ENCODE assay signal across 14 cellular contexts in genomic region chr2:191352536-191352935, GRCh38.
A peak's percentile ranks its signal among the peaks of the same experiment; 100 is the strongest.
DNase-seq lines count a peak whose midpoint lies in the region; ATAC-seq and TF ChIP-seq lines count a peak whose summit lies in the region.
"Had no signal": no experiment of that assay in that cellular context is flagged by ENCODE, and none has a peak within 500 bp of the region (broad histone marks: within the 10 kb centered on the region; RNA-seq: fewer than 3 reads in every experiment).

No MANE protein-coding gene starts in this region.

- no peaks in the 10 kb centered on the region for H3K27me3 ChIP-seq in osteoblast (ENCODE audit: insufficient read depth, low read length)
- H3K27me3 ChIP-seq: colonic mucosa, testis had no signal

- peaks cover 38% of the 10 kb centered on the region for H3K36me3 ChIP-seq in osteoblast (ENCODE audit: insufficient read depth, low read length)

- peaks cover 44% of the 10 kb centered on the region for H3K79me2 ChIP-seq in osteoblast (ENCODE audit: insufficient read depth, low read length)

- H3K27ac ChIP-seq in osteoblast (ENCODE audit: low read depth, low read length) = peak overlapping the region; percentile 71
- H3K27ac ChIP-seq: colonic mucosa, testis had no signal

- H2AFZ ChIP-seq in osteoblast (ENCODE audit: low read length) = no peak overlapping the region

- no peaks in the 10 kb centered on the region for H3K9me3 ChIP-seq in osteoblast (ENCODE audit: low read depth, low read length)
- H3K9me3 ChIP-seq: colonic mucosa, testis had no signal

- ATAC-seq in HG03442 (IDR thresholded peaks at IDR 0.05; ENCODE audit: unreplicated experiment) = no peak
- no peak for ATAC-seq in HG02763 (IDR thresholded peaks at IDR 0.05; ENCODE audit: unreplicated experiment)
- ATAC-seq: Panc1 had no signal

- no peak for TF ChIP-seq CTCF in epithelial cell of esophagus (IDR thresholded peaks at IDR 0.05; ENCODE audit: insufficient read depth, low read depth, low read length, missing control alignments)
- TF ChIP-seq CTCF in osteoblast (IDR thresholded peaks at IDR 0.05; ENCODE audit: extremely low read depth, low read depth, low read length) = no peak

- DNase-seq in ELR (ENCODE audit: low read depth) (peak; percentile 85), RPMI7951 (ENCODE audit: low read depth) (peak; percentile 89), epithelial cell of esophagus (ENCODE audit: low read depth) (peak; percentile 52), osteoblast (ENCODE audit: insufficient read length, low spot score, missing footprints) (no peak), NCI-H748 treated with DMSO at 0.1 percent for 48 hours (lab: John Stamatoyannopoulos, UW) (no peak), SKM-1 (lab: John Stamatoyannopoulos, UW; ENCODE audit: unreplicated experiment) (no peak)
- DNase-seq: activated naive CD4-positive, alpha-beta T cell treated with Interleukin-2 at 50 U/mL for 16 hours; colonic mucosa; COR-L47; testis had no signal

- H3K4me3 ChIP-seq in epithelial cell of esophagus (ENCODE audit: low read length) = no peak overlapping the region
- H3K4me3 ChIP-seq in osteoblast (ENCODE audit: insufficient read depth, low read length) = peak overlapping the region; percentile 13
- H3K4me3 ChIP-seq: colonic mucosa, skin epidermis, testis had no signal

- H3K4me2 ChIP-seq in osteoblast (ENCODE audit: insufficient read depth, low read length) = peak overlapping the region; percentile 52

- H4K20me1 ChIP-seq in osteoblast (ENCODE audit: insufficient read depth, low read length) = no peaks in the 10 kb centered on the region

- H3K4me1 ChIP-seq in osteoblast (ENCODE audit: insufficient read depth, low read length) = peaks cover 33% of the 10 kb centered on the region
- H3K4me1 ChIP-seq: colonic mucosa, testis had no signal

Comparison
In these comparisons a context has a peak if more than half of its experiments do, and no peak if none do; other contexts are left out.
1. DNase-seq: peak in ELR (single experiment), RPMI7951 (single experiment) and epithelial cell of esophagus (single experiment); none in osteoblast (single experiment), NCI-H748 treated with DMSO at 0.1 percent for 48 hours (single experiment) and SKM-1 (single experiment).